In genomic region chr19:7787141-7787540, GRCh38 we compare ENCODE assay signal across 1 cellular context.
TF ChIP-seq lines count a peak whose summit lies in the region.

No MANE protein-coding gene starts in this region.

TF ChIP-seq in H1, 55 proteins besides CTCF, POLR2A, EP300 and RAD21:
- TF ChIP-seq ASH2L (IDR thresholded peaks at IDR 0.05; ENCODE audit: low read length) (peak; percentile 28), POU5F1 (IDR thresholded peaks at IDR 0.05; ENCODE audit: low read depth, low read length) (no peak)
